8 cellular contexts compared by ENCODE assay signal in genomic region chr11:46649180-46649738, GRCh38. TPM values are rescaled to one million over a fixed set of nuclear protein-coding genes. Genes with fewer than 3 reads are reported as not detected.
A peak's percentile ranks its signal among the peaks of the same experiment; 100 is the strongest.
DNase-seq lines count a peak whose midpoint lies in the region; ATAC-seq and TF ChIP-seq lines count a peak whose summit lies in the region.

No MANE protein-coding gene starts in this region.

- peaks cover 18% of the 10 kb centered on the region for H3K4me1 ChIP-seq in SJSA1 (replicated peaks)

- no peaks in the 10 kb centered on the region for H3K27me3 ChIP-seq in SJSA1 (replicated peaks)

- peak overlapping the region; percentile 79 for H3K27ac ChIP-seq in SJSA1

- H3K4me3 ChIP-seq in AG10803 (ENCODE audit: low read length) (peak overlapping the region; percentile 7; the same call in 1 of the 2 replicates), SJSA1 (no peak overlapping the region)

- TF ChIP-seq CTCF in AG10803 (conservative IDR thresholded peaks at IDR 0.05; ENCODE audit: low read length): no peak
- TF ChIP-seq CTCF in GM10266 (IDR thresholded peaks at IDR 0.05; ENCODE audit: control insufficient read depth, insufficient read depth, low read depth, missing control alignments): no peak

- H3K9me3 ChIP-seq in SJSA1 (replicated peaks): no peaks in the 10 kb centered on the region

- DNase-seq in AG10803 (ENCODE audit: low read depth) (peak; percentile 92), SJSA1 (ENCODE audit: low read depth in 1 of 2, low spot score in 2 of 2) (peak; percentile 51 to 79), fibroblast of the conjunctiva (ENCODE audit: low read depth) (peak; percentile 96), occipital lobe (lab: John Stamatoyannopoulos, UW) (peak; percentile 27), GM10266 (ENCODE audit: extremely low spot score) (no peak), MV-4-11 (lab: John Stamatoyannopoulos, UW) (no peak), GDM1 (lab: John Stamatoyannopoulos, UW) (no peak)

- H3K36me3 ChIP-seq in SJSA1: peaks cover 44% of the 10 kb centered on the region

- ATAC-seq in HG03196 (IDR thresholded peaks at IDR 0.05; ENCODE audit: unreplicated experiment): no peak

RNA-seq across cellular contexts. Expression of gene ATG13, which starts 31.9 kb away (rescaled TPM):
- 44.4 and 44.9 TPM in 2 replicates for total RNA-seq in SJSA1 (2014; rRNA removed; shearing (Covaris generic))
- total RNA-seq in occipital lobe: 54.3 TPM

RNA-seq across cellular contexts. Expression of gene HARBI1, which starts 32.2 kb away (rescaled TPM):
- 4.9 and 7.2 TPM in 2 replicates for total RNA-seq in SJSA1 (2014; rRNA removed; shearing (Covaris generic))
- total RNA-seq in occipital lobe: 6.7 TPM

RNA-seq across cellular contexts. Expression of gene ARHGAP1, which starts 51.2 kb away (rescaled TPM):
- 14.9 and 19.6 TPM in 2 replicates for total RNA-seq in SJSA1 (2014; rRNA removed; shearing (Covaris generic))
- 17.6 TPM for total RNA-seq in occipital lobe

RNA-seq across cellular contexts. Expression of gene ZNF408, which starts 51.6 kb away (rescaled TPM):
- 10.8 and 21.3 TPM in 2 replicates for total RNA-seq in SJSA1 (2014; rRNA removed; shearing (Covaris generic))
- 4.2 TPM for total RNA-seq in occipital lobe

RNA-seq across cellular contexts. Expression of gene AMBRA1, which starts 55.4 kb away (rescaled TPM):
- total RNA-seq in SJSA1 (2014; rRNA removed; shearing (Covaris generic)): 15.2 and 16.4 TPM in 2 replicates
- total RNA-seq in occipital lobe: 27.1 TPM

Comparison
In these comparisons a context has a peak if more than half of its experiments do, and no peak if none do; other contexts are left out.
1. DNase-seq: peak in AG10803 (single experiment), SJSA1 (2 of 2), fibroblast of the conjunctiva (single experiment) and occipital lobe (single experiment); none in GM10266 (single experiment), MV-4-11 (single experiment) and GDM1 (single experiment).